In genomic region chr3:38346584-38347410, GRCh38 we compare ENCODE assay signal across 8 cellular contexts. TPM values are rescaled to one million over a fixed set of nuclear protein-coding genes. Genes with fewer than 3 reads are reported as not detected.
DNase-seq lines count a peak whose midpoint lies in the region; ATAC-seq and TF ChIP-seq lines count a peak whose summit lies in the region.

TSS of gene XYLB (plus strand) at chr3:38346785. CDS start at chr3:38346869, 84 bp downstream.

- peak; percentile 80 for TF ChIP-seq CTCF in CD4-positive, alpha-beta T cell (IDR thresholded peaks at IDR 0.05)
- peak; percentile 68 for TF ChIP-seq CTCF in mucosa of descending colon (IDR thresholded peaks at IDR 0.05)

- ATAC-seq in CD4-positive, alpha-beta T cell (ENCODE audit: poor library complexity): peak; percentile 95
- peak; percentile 87 for ATAC-seq in HG03378 (IDR thresholded peaks at IDR 0.05; ENCODE audit: unreplicated experiment)
- peak; percentile 99 for ATAC-seq in mucosa of descending colon

- peak; percentile 50 for TF ChIP-seq POLR2A in GM19193 (IDR thresholded peaks at IDR 0.05; ENCODE audit: extremely low read depth, insufficient read depth, insufficient read length)

- H3K4me1 ChIP-seq in mucosa of descending colon (ENCODE audit: low read depth): peaks cover 4% of the 10 kb centered on the region

- peak within 1 kb of the TSS; percentile 51 for H3K4me3 ChIP-seq in mucosa of descending colon

- no peak within 1 kb of the TSS for H3K27ac ChIP-seq in CD4-positive, alpha-beta T cell (ENCODE audit: low read depth, low read length)

- H3K36me3 ChIP-seq in mucosa of descending colon (ENCODE audit: low read depth): no peaks in the 10 kb centered on the region

- intact Hi-C loops in CD4-positive, alpha-beta T cell (cut with DNase I, micrococcal nuclease): loop anchor here (1.0 to 10.0 kb wide), 6 partner anchors 133 to 492 kb away; no protein-coding TSS in a partner anchor
- intact Hi-C loops in mucosa of descending colon (cut with DNase I, micrococcal nuclease): loop anchor here (5.0 kb wide), 2 partner anchors 131 to 136 kb away; no protein-coding TSS in a partner anchor

- no peaks in the 10 kb centered on the region for H3K9me3 Mint-ChIP-seq in CD4-positive, alpha-beta T cell

- H3K27me3 ChIP-seq in CD4-positive, alpha-beta T cell (ENCODE audit: control insufficient read depth, insufficient read depth, low read length): no peaks in the 10 kb centered on the region

- no peaks in the 10 kb centered on the region for H3K9me3 ChIP-seq in CD4-positive, alpha-beta T cell (ENCODE audit: control insufficient read depth, low read length)
- H3K9me3 ChIP-seq in mucosa of descending colon: no peaks in the 10 kb centered on the region

- DNase-seq in CD4-positive, alpha-beta T cell: peak; percentile 42 to 74 (median 60)
- DNase-seq in NOMO-1 (lab: John Stamatoyannopoulos, UW; ENCODE audit: unreplicated experiment in 2 of 2) (peak; percentile 79 to 83), epidermal melanocyte (ENCODE audit: insufficient read length, low spot score) (peak; percentile 92), mucosa of descending colon (peak; percentile 91 to 94 (median 93))
- DNase-seq in activated CD8-positive, alpha-beta memory T cell treated with anti-CD3 and anti-CD28 coated beads, Interleukin-2, amount 50 U/mL, for 1 hour (ENCODE audit: extremely low read depth): peak; percentile 12
- DNase-seq in stimulated activated CD8-positive, alpha-beta memory T cell treated with anti-CD3 and anti-CD28 coated beads, Interleukin-4, amount 100 ng/mL, for 1 hour (ENCODE audit: low read depth in 2 of 2, low spot score in 1 of 2): peak; percentile 41 to 55

- CTCF ChIA-PET in CD4-positive, alpha-beta T cell (lab: Charles Lee): interaction anchor here (0.7 to 3.2 kb wide), 9 partner anchors 57 to 307 kb away, joined by 3 to 27 read pairs (median 5); partner anchors contain the start of genes EXOG and OXSR1

- peak within 1 kb of the TSS; percentile 91 for H3K4me3 Mint-ChIP-seq in CD4-positive, alpha-beta T cell

- H3K27me3 Mint-ChIP-seq in CD4-positive, alpha-beta T cell: no peaks in the 10 kb centered on the region

- peaks cover 7% of the 10 kb centered on the region for H3K4me1 Mint-ChIP-seq in CD4-positive, alpha-beta T cell (ENCODE audit: low read depth)

- H3K27ac Mint-ChIP-seq in CD4-positive, alpha-beta T cell: no peak within 1 kb of the TSS

- H3K36me3 Mint-ChIP-seq in CD4-positive, alpha-beta T cell (ENCODE audit: low read depth): no peaks in the 10 kb centered on the region

- POLR2A ChIA-PET in CD4-positive, alpha-beta T cell (lab: Charles Lee): interaction anchor here (0.7 to 1.9 kb wide), 7 partner anchors 80 to 308 kb away, joined by 3 to 8 read pairs (median 4); partner anchors contain the start of genes ACVR2B and DLEC1

RNA-seq across cellular contexts. Expression of gene XYLB, which starts in this region (rescaled TPM):
- total RNA-seq in CD4-positive, alpha-beta T cell: under 1 TPM; 0.25 to 0.59 TPM
- total RNA-seq in mucosa of descending colon: 10 to 100 TPM in 2 of 3 donors, 1 to 10 TPM in 1; 9.7 to 27.7 (median 16.3) TPM

Comparison
In these comparisons a context has a peak if more than half of its experiments do, and no peak if none do; other contexts are left out.
1. RNA of gene XYLB (total RNA-seq): 9.7 to 27.7 TPM in mucosa of descending colon; 0.25 to 0.59 TPM in CD4-positive, alpha-beta T cell; every median in the first group is over 4 times any median in the second.
2. Peak in DNase-seq and ATAC-seq in CD4-positive, alpha-beta T cell; RNA of the gene not detected or under 1 TPM.
3. DNase-seq: peak in every context shown above with its lines; median percentile 93 in mucosa of descending colon; 92 in epidermal melanocyte; 81 in NOMO-1; 60 in CD4-positive, alpha-beta T cell; 48 in stimulated activated CD8-positive, alpha-beta memory T cell treated with anti-CD3 and anti-CD28 coated beads, Interleukin-4, amount 100 ng/mL, for 1 hour; 12 in activated CD8-positive, alpha-beta memory T cell treated with anti-CD3 and anti-CD28 coated beads, Interleukin-2, amount 50 U/mL, for 1 hour.
4. Peak in every context shown above with its lines, with median percentiles within 50 percentile points of each other: ATAC-seq.